In genomic region chr1:185938396-185938795, GRCh38 we compare ENCODE assay signal across 20 cellular contexts.
DNase-seq lines count a peak whose midpoint lies in the region; TF ChIP-seq lines count a peak whose summit lies in the region.
"Had no signal": no experiment of that assay in that cellular context is flagged by ENCODE, and none has a peak within 500 bp of the region (broad histone marks: within the 10 kb centered on the region; RNA-seq: fewer than 3 reads in every experiment).

No MANE protein-coding gene starts in this region.

- no peak for TF ChIP-seq CTCF in KMS-11 (conservative IDR thresholded peaks at IDR 0.05; ENCODE audit: low read depth, low read length)
- no peak for TF ChIP-seq CTCF in astrocyte of the cerebellum (IDR thresholded peaks at IDR 0.05; ENCODE audit: low read depth, low read length, missing control alignments)

- peak overlapping the region; percentile 1; the same call in 1 of the 2 replicates for H3K4me2 ChIP-seq in KMS-11

- no peak overlapping the region for H2AFZ ChIP-seq in KMS-11 (ENCODE audit: low read depth)

- peaks cover 63% of the 10 kb centered on the region for H3K4me1 ChIP-seq in KMS-11 (ENCODE audit: low read depth, poor library complexity, severe bottlenecking)
- H3K4me1 ChIP-seq: psoas muscle had no signal

- no peak overlapping the region for H3K9ac ChIP-seq in KMS-11

- no peaks in the 10 kb centered on the region for H4K20me1 ChIP-seq in KMS-11 (ENCODE audit: insufficient read depth)

- H3K27me3 ChIP-seq in KMS-11 (ENCODE audit: insufficient read depth, low read depth), result no peaks in the 10 kb centered on the region
- H3K27me3 ChIP-seq: brain microvascular endothelial cell had no signal

- H3K36me3 ChIP-seq in KMS-11 (ENCODE audit: insufficient read depth), result no peaks in the 10 kb centered on the region
- H3K36me3 ChIP-seq: brain microvascular endothelial cell had no signal

- in situ Hi-C loops in astrocyte of the cerebellum (cut with HindIII; ENCODE audit: low sequenced_read_pairs), result no loop called here

- H3K79me2 ChIP-seq in KMS-11 (ENCODE audit: insufficient read depth, low read depth), result no peaks in the 10 kb centered on the region

- no peak overlapping the region for H3K27ac ChIP-seq in KMS-11
- H3K27ac ChIP-seq: brain microvascular endothelial cell, HL-60, psoas muscle had no signal

- DNase-seq in NCI-H1092 treated with DMSO at 0.1 percent for 48 hours (lab: John Stamatoyannopoulos, UW) (peak; percentile 19), NCI-H1092 (lab: John Stamatoyannopoulos, UW) (no peak), astrocyte of the cerebellum (ENCODE audit: low read depth) (peak; percentile 80), lung microvascular endothelial cell (ENCODE audit: low read depth in 2 of 2) (peak; percentile 2 to 28), LoVo (ENCODE audit: low spot score) (no peak), hepatic stellate cell (ENCODE audit: low spot score) (no peak)
- DNase-seq in stimulated activated naive CD4-positive, alpha-beta T cell (lab: John Stamatoyannopoulos, UW), result no peak
- DNase-seq: 8988T; activated T-cell treated with anti-CD3 and anti-CD28 coated beads, Interleukin-2, amount 50 U/mL, for 48 hours; brain microvascular endothelial cell; COR-L47; KBM-7; NCI-H2081 treated with DMSO at 0.1 percent for 48 hours; NCI-H748 treated with DMSO at 0.1 percent for 48 hours; psoas muscle; small intestine; stimulated activated CD4-positive, alpha-beta T cell treated with anti-CD3 and anti-CD28 coated beads, Interleukin-4, amount 100 ng/mL, for 4 hours; T-helper 9 cell had no signal

- no peak overlapping the region for H3K4me3 ChIP-seq in KMS-11 (IDR thresholded peaks at IDR 0.05; ENCODE audit: insufficient read depth, low read depth, low read length)
- no peak overlapping the region for H3K4me3 ChIP-seq in astrocyte of the cerebellum (ENCODE audit: low read depth, low read length)
- H3K4me3 ChIP-seq: psoas muscle had no signal

Comparison
In these comparisons a context has a peak if more than half of its experiments do, and no peak if none do; other contexts are left out.
1. DNase-seq: peak in NCI-H1092 treated with DMSO at 0.1 percent for 48 hours (single experiment), astrocyte of the cerebellum (single experiment) and lung microvascular endothelial cell (2 of 2); none in NCI-H1092 (single experiment), LoVo (single experiment), hepatic stellate cell (single experiment) and stimulated activated naive CD4-positive, alpha-beta T cell (0 of 6).